Comparison of ENCODE assay signal across 13 cellular contexts in genomic region chr5:151140686-151141459, GRCh38. TPM values are rescaled to one million over a fixed set of nuclear protein-coding genes. Genes with fewer than 3 reads are reported as not detected.
DNase-seq lines count a peak whose midpoint lies in the region; ATAC-seq and TF ChIP-seq lines count a peak whose summit lies in the region.
"Had no signal": no experiment of that assay in that cellular context is flagged by ENCODE, and none has a peak within 500 bp of the region (broad histone marks: within the 10 kb centered on the region; RNA-seq: fewer than 3 reads in every experiment).

No MANE protein-coding gene starts in this region.

- intact Hi-C loops in activated CD4-positive, alpha-beta T cell treated with anti-CD3 and anti-CD28 coated beads, Interleukin-2, amount 10 ng/mL, durations not matched to agents 24 days and 14 days (cut with micrococcal nuclease), result loop anchor here (1.0 to 2.0 kb wide), 3 partner anchors 10 to 16 kb away; partner anchors contain the start of gene ANXA6

- peaks cover 14% of the 10 kb centered on the region for H4K20me1 ChIP-seq in hepatocyte (ENCODE audit: insufficient read depth, poor library complexity, severe bottlenecking)

- H3K27ac ChIP-seq in hepatocyte, result peak overlapping the region; percentile 62

- WGBS in hepatocyte (ENCODE audit: low lambda C conversion rate, missing lambda C conversion rate), result 88% methylated on average over 7 of the region's 7 CpGs

- H3K4me1 ChIP-seq in hepatocyte (ENCODE audit: insufficient read depth), result no peaks in the 10 kb centered on the region

- H3K9me2 ChIP-seq in hepatocyte (replicated peaks; ENCODE audit: insufficient read depth), result no peaks in the 10 kb centered on the region

- ATAC-seq in activated T-helper 17 cell treated with anti-CD3 and anti-CD28 coated beads, Interleukin-2, amount 50 U/mL, for 72 hours (replicated peaks), result no peak
- no peak for ATAC-seq in stimulated activated naive CD8-positive, alpha-beta T cell treated with anti-CD3 and anti-CD28 coated beads, Interleukin-15, amount 100 ng/mL, for 72 hours
- ATAC-seq in GM18868 (IDR thresholded peaks at IDR 0.05; ENCODE audit: unreplicated experiment), result no peak

- H3K36me3 Mint-ChIP-seq in activated CD4-positive, alpha-beta T cell treated with anti-CD3 and anti-CD28 coated beads, Interleukin-2, amount 10 ng/mL, durations not matched to agents 24 days and 14 days (ENCODE audit: low read depth), result peaks cover 72% of the 10 kb centered on the region
- peaks cover 98% of the 10 kb centered on the region for H3K36me3 Mint-ChIP-seq in activated T-helper 17 cell treated with anti-CD3 and anti-CD28 coated beads, Interleukin-2, amount 50 U/mL, for 72 hours (ENCODE audit: low read depth)

- no peaks in the 10 kb centered on the region for H3K36me3 ChIP-seq in hepatocyte (replicated peaks; ENCODE audit: insufficient read depth, low read depth)

- peak overlapping the region; percentile 86 for H3K4me3 Mint-ChIP-seq in activated CD4-positive, alpha-beta T cell treated with anti-CD3 and anti-CD28 coated beads, Interleukin-2, amount 10 ng/mL, durations not matched to agents 24 days and 14 days
- H3K4me3 Mint-ChIP-seq in activated T-helper 17 cell treated with anti-CD3 and anti-CD28 coated beads, Interleukin-2, amount 50 U/mL, for 72 hours, result peak overlapping the region; percentile 76
- peak overlapping the region; percentile 85 to 88 for H3K4me3 Mint-ChIP-seq in stimulated activated naive CD8-positive, alpha-beta T cell treated with anti-CD3 and anti-CD28 coated beads, Interleukin-15, amount 100 ng/mL, for 72 hours
- H3K4me3 Mint-ChIP-seq: dendritic cell treated with granulocyte-macrophage colony-stimulating factor and Interleukin-4, amounts not matched to agents 40 ng/mL and 50 ng/mL, for 4 days had no signal

- in situ Hi-C loops in ACHN (cut with HindIII; ENCODE audit: low pct_ligation_motif_present, low pct_unique_long_range_greater_than_20kb, low sequenced_read_pairs), result no loop called here

- H2AFZ ChIP-seq in hepatocyte, result no peak overlapping the region

- no peaks in the 10 kb centered on the region for H3K9me3 ChIP-seq in hepatocyte (ENCODE audit: low read depth)
- H3K9me3 ChIP-seq: MG63 had no signal

- peak overlapping the region; percentile 87 for H3K27ac Mint-ChIP-seq in activated CD4-positive, alpha-beta T cell treated with anti-CD3 and anti-CD28 coated beads, Interleukin-2, amount 10 ng/mL, durations not matched to agents 24 days and 14 days
- H3K27ac Mint-ChIP-seq in activated T-helper 17 cell treated with anti-CD3 and anti-CD28 coated beads, Interleukin-2, amount 50 U/mL, for 72 hours, result peak overlapping the region; percentile 61
- H3K27ac Mint-ChIP-seq in stimulated activated naive CD8-positive, alpha-beta T cell treated with anti-CD3 and anti-CD28 coated beads, Interleukin-15, amount 100 ng/mL, for 72 hours, result peak overlapping the region; percentile 61 to 91
- H3K27ac Mint-ChIP-seq: dendritic cell treated with granulocyte-macrophage colony-stimulating factor and Interleukin-4, amounts not matched to agents 40 ng/mL and 50 ng/mL, for 4 days had no signal

- H3K27me3 Mint-ChIP-seq in activated CD4-positive, alpha-beta T cell treated with anti-CD3 and anti-CD28 coated beads, Interleukin-2, amount 10 ng/mL, durations not matched to agents 24 days and 14 days, result no peaks in the 10 kb centered on the region
- no peaks in the 10 kb centered on the region for H3K27me3 Mint-ChIP-seq in activated T-helper 17 cell treated with anti-CD3 and anti-CD28 coated beads, Interleukin-2, amount 50 U/mL, for 72 hours
- H3K27me3 Mint-ChIP-seq in stimulated activated naive CD8-positive, alpha-beta T cell treated with anti-CD3 and anti-CD28 coated beads, Interleukin-15, amount 100 ng/mL, for 72 hours, result no peaks in the 10 kb centered on the region
- H3K27me3 Mint-ChIP-seq: dendritic cell treated with granulocyte-macrophage colony-stimulating factor and Interleukin-4, amounts not matched to agents 40 ng/mL and 50 ng/mL, for 4 days had no signal

- no peak for TF ChIP-seq CTCF in hepatocyte (IDR thresholded peaks at IDR 0.05; ENCODE audit: poor library complexity)

- H3K27me3 ChIP-seq in hepatocyte, result no peaks in the 10 kb centered on the region
- H3K27me3 ChIP-seq: MG63 had no signal

- H3K4me2 ChIP-seq in hepatocyte, result peak overlapping the region; percentile 19

- H3K79me2 ChIP-seq in hepatocyte, result peaks cover 35% of the 10 kb centered on the region

- DNase-seq in activated CD4-positive, alpha-beta T cell treated with anti-CD3 and anti-CD28 coated beads, Interleukin-2, amount 10 ng/mL, durations not matched to agents 24 days and 14 days, result no peak
- DNase-seq in activated CD4-positive, alpha-beta T cell treated with anti-CD3 and anti-CD28 coated beads for 1 hour, result no peak
- DNase-seq in hepatocyte (ENCODE audit: low spot score) (no peak), ACHN (no peak)
- no peak for DNase-seq in stimulated activated naive CD8-positive, alpha-beta T cell treated with anti-CD3 and anti-CD28 coated beads, Interleukin-15, amount 100 ng/mL, for 72 hours
- DNase-seq in effector CD8-positive, alpha-beta T cell (lab: John Stamatoyannopoulos, UW), result no peak
- DNase-seq: GF-D8, HCEC 1CT, MG63, NCI-H69 had no signal

- H3K4me1 Mint-ChIP-seq in activated CD4-positive, alpha-beta T cell treated with anti-CD3 and anti-CD28 coated beads, Interleukin-2, amount 10 ng/mL, durations not matched to agents 24 days and 14 days, result peaks cover 77% of the 10 kb centered on the region
- H3K4me1 Mint-ChIP-seq in activated T-helper 17 cell treated with anti-CD3 and anti-CD28 coated beads, Interleukin-2, amount 50 U/mL, for 72 hours, result peaks cover 72% of the 10 kb centered on the region
- H3K4me1 Mint-ChIP-seq in stimulated activated naive CD8-positive, alpha-beta T cell treated with anti-CD3 and anti-CD28 coated beads, Interleukin-15, amount 100 ng/mL, for 72 hours, result peaks cover 95% of the 10 kb centered on the region

- no peak overlapping the region for H3K4me3 ChIP-seq in hepatocyte
- H3K4me3 ChIP-seq: MG63 had no signal

- H3K9me3 Mint-ChIP-seq in activated CD4-positive, alpha-beta T cell treated with anti-CD3 and anti-CD28 coated beads, Interleukin-2, amount 10 ng/mL, durations not matched to agents 24 days and 14 days, result no peaks in the 10 kb centered on the region
- H3K9me3 Mint-ChIP-seq in activated T-helper 17 cell treated with anti-CD3 and anti-CD28 coated beads, Interleukin-2, amount 50 U/mL, for 72 hours, result no peaks in the 10 kb centered on the region
- no peaks in the 10 kb centered on the region for H3K9me3 Mint-ChIP-seq in stimulated activated naive CD8-positive, alpha-beta T cell treated with anti-CD3 and anti-CD28 coated beads, Interleukin-15, amount 100 ng/mL, for 72 hours
- H3K9me3 Mint-ChIP-seq: dendritic cell treated with granulocyte-macrophage colony-stimulating factor and Interleukin-4, amounts not matched to agents 40 ng/mL and 50 ng/mL, for 4 days had no signal

RNA-seq across cellular contexts. Expression of gene ANXA6, which starts 16.7 kb away (rescaled TPM):
- total RNA-seq in activated CD4-positive, alpha-beta T cell treated with anti-CD3 and anti-CD28 coated beads, Interleukin-2, amount 10 ng/mL, durations not matched to agents 24 days and 14 days, result 314 and 315 TPM in 2 replicates
- 100 to 1,000 TPM; 432 to 559 TPM for total RNA-seq in activated T-helper 17 cell treated with anti-CD3 and anti-CD28 coated beads, Interleukin-2, amount 50 U/mL, for 72 hours
- total RNA-seq in hepatocyte, result 148 and 152 TPM in 2 replicates
- 116 and 122 TPM in 2 replicates for polyA plus RNA-seq in hepatocyte
